ENCODE assay signal across 12 cellular contexts in genomic region chr12:111425655-111426054, GRCh38. TPM values are rescaled to one million over a fixed set of nuclear protein-coding genes. Genes with fewer than 3 reads are reported as not detected.
DNase-seq lines count a peak whose midpoint lies in the region; ATAC-seq and TF ChIP-seq lines count a peak whose summit lies in the region.
"Had no signal": no experiment of that assay in that cellular context is flagged by ENCODE, and none has a peak within 500 bp of the region (broad histone marks: within the 10 kb centered on the region; RNA-seq: fewer than 3 reads in every experiment).

No MANE protein-coding gene starts in this region.

- no peak for TF ChIP-seq CTCF in GM10248 (IDR thresholded peaks at IDR 0.05; ENCODE audit: control extremely low read depth, extremely low read depth, low read depth, missing control alignments)

- no peaks in the 10 kb centered on the region for H3K9me3 ChIP-seq in subcutaneous abdominal adipose tissue (ENCODE audit: control insufficient read depth in 5 of 5, low read length in 5 of 5)

- DNase-seq in activated CD8-positive, alpha-beta memory T cell treated with anti-CD3 and anti-CD28 coated beads, Interleukin-2, amount 10 ng/mL, durations not matched to agents 7 days and 5 days: no peak
- no peak for DNase-seq in activated CD8-positive, alpha-beta memory T cell treated with anti-CD3 and anti-CD28 coated beads, Interleukin-2, amount 50 U/mL, for 48 hours
- no peak for DNase-seq in activated CD8-positive, alpha-beta T cell treated with anti-CD3 and anti-CD28 coated beads, Interleukin-2, amount 10 ng/mL, durations not matched to agents 7 days and 5 days
- DNase-seq in immature natural killer cell (no peak), GM10248 (ENCODE audit: extremely low spot score) (no peak), globus pallidus (ENCODE audit: low spot score) (no peak), NCI-H446 (lab: John Stamatoyannopoulos, UW) (no peak)
- DNase-seq: erythroblast, NCI-H526, retina, T-helper 9 cell had no signal

- no peak for ATAC-seq in activated CD8-positive, alpha-beta memory T cell treated with anti-CD3 and anti-CD28 coated beads, Interleukin-2, amount 10 ng/mL, durations not matched to agents 7 days and 5 days
- no peak for ATAC-seq in activated CD8-positive, alpha-beta T cell treated with anti-CD3 and anti-CD28 coated beads, Interleukin-2, amount 10 ng/mL, durations not matched to agents 7 days and 5 days

- H3K27ac Mint-ChIP-seq in activated CD8-positive, alpha-beta memory T cell treated with anti-CD3 and anti-CD28 coated beads, Interleukin-2, amount 10 ng/mL, durations not matched to agents 7 days and 5 days: peak overlapping the region; percentile 77
- H3K27ac Mint-ChIP-seq in activated CD8-positive, alpha-beta T cell treated with anti-CD3 and anti-CD28 coated beads, Interleukin-2, amount 10 ng/mL, durations not matched to agents 7 days and 5 days: peak overlapping the region; percentile 92
- peak overlapping the region; percentile 94 to 100 (median 98) for H3K27ac Mint-ChIP-seq in immature natural killer cell

- H3K4me3 ChIP-seq in subcutaneous abdominal adipose tissue (ENCODE audit: low read depth in 1 of 5, low read length in 5 of 5): no peak overlapping the region

- peaks cover 7 to 64% (median 59%) of the 10 kb centered on the region in 5 donors for H3K4me1 ChIP-seq in subcutaneous abdominal adipose tissue (ENCODE audit: control insufficient read depth in 5 of 5, insufficient read depth in 5 of 5, low read length in 5 of 5)

- CTCF ChIA-PET in activated CD8-positive, alpha-beta memory T cell treated with anti-CD3 and anti-CD28 coated beads, Interleukin-2, amount 10 ng/mL, durations not matched to agents 7 days and 5 days (lab: Charles Lee): interaction anchor here (0.6 to 4.3 kb wide), 10 partner anchors 10 to 212 kb away, joined by 3 to 31 read pairs (median 6); partner anchors contain the start of gene SH2B3
- CTCF ChIA-PET in activated CD8-positive, alpha-beta T cell treated with anti-CD3 and anti-CD28 coated beads, Interleukin-2, amount 10 ng/mL, durations not matched to agents 7 days and 5 days (lab: Charles Lee): interaction anchor here (0.6 to 13.8 kb wide), 7 partner anchors 9 to 35 kb away, joined by 4 to 170 read pairs (median 6); no protein-coding TSS in a partner anchor
- CTCF ChIA-PET in GM10248 (lab: Yijun Ruan, JAX): interaction anchor here (1.2 to 44.4 kb wide), 8 partner anchors 9 to 30 kb away, joined by 3 to 1216 read pairs (median 5); partner anchors contain the start of gene SH2B3

- H3K36me3 Mint-ChIP-seq in activated CD8-positive, alpha-beta memory T cell treated with anti-CD3 and anti-CD28 coated beads, Interleukin-2, amount 10 ng/mL, durations not matched to agents 7 days and 5 days: peaks cover 6% of the 10 kb centered on the region
- peaks cover 49% of the 10 kb centered on the region for H3K36me3 Mint-ChIP-seq in activated CD8-positive, alpha-beta T cell treated with anti-CD3 and anti-CD28 coated beads, Interleukin-2, amount 10 ng/mL, durations not matched to agents 7 days and 5 days (ENCODE audit: low read depth)
- H3K36me3 Mint-ChIP-seq in immature natural killer cell: peaks cover 0 to 3% (median 0%) of the 10 kb centered on the region in 3 donors

- H3K27me3 ChIP-seq in subcutaneous abdominal adipose tissue (ENCODE audit: control insufficient read depth in 5 of 5, insufficient read depth in 4 of 5, low read length in 5 of 5): no peaks in the 10 kb centered on the region

- no peak overlapping the region for H3K4me3 Mint-ChIP-seq in activated CD8-positive, alpha-beta memory T cell treated with anti-CD3 and anti-CD28 coated beads, Interleukin-2, amount 10 ng/mL, durations not matched to agents 7 days and 5 days
- peak overlapping the region; percentile 12 for H3K4me3 Mint-ChIP-seq in activated CD8-positive, alpha-beta T cell treated with anti-CD3 and anti-CD28 coated beads, Interleukin-2, amount 10 ng/mL, durations not matched to agents 7 days and 5 days
- peak overlapping the region; percentile 60 to 78 (median 76) for H3K4me3 Mint-ChIP-seq in immature natural killer cell

- H3K9ac ChIP-seq in subcutaneous abdominal adipose tissue (ENCODE audit: low read length in 5 of 5): peak overlapping the region in 3 of 5 donors; percentile 21 to 33 (median 23)

- H3K27ac ChIP-seq in subcutaneous abdominal adipose tissue (ENCODE audit: low read depth, low read length): peak overlapping the region; percentile 61

- no peaks in the 10 kb centered on the region for H3K27me3 Mint-ChIP-seq in activated CD8-positive, alpha-beta memory T cell treated with anti-CD3 and anti-CD28 coated beads, Interleukin-2, amount 10 ng/mL, durations not matched to agents 7 days and 5 days
- no peaks in the 10 kb centered on the region for H3K27me3 Mint-ChIP-seq in activated CD8-positive, alpha-beta T cell treated with anti-CD3 and anti-CD28 coated beads, Interleukin-2, amount 10 ng/mL, durations not matched to agents 7 days and 5 days (ENCODE audit: low read depth)
- peaks cover 11 to 19% (median 19%) of the 10 kb centered on the region in 3 donors for H3K27me3 Mint-ChIP-seq in immature natural killer cell (ENCODE audit: low read depth in 3 of 3)

- H3K9me3 Mint-ChIP-seq in activated CD8-positive, alpha-beta memory T cell treated with anti-CD3 and anti-CD28 coated beads, Interleukin-2, amount 10 ng/mL, durations not matched to agents 7 days and 5 days (ENCODE audit: low read depth): no peaks in the 10 kb centered on the region
- H3K9me3 Mint-ChIP-seq in activated CD8-positive, alpha-beta T cell treated with anti-CD3 and anti-CD28 coated beads, Interleukin-2, amount 10 ng/mL, durations not matched to agents 7 days and 5 days (ENCODE audit: insufficient read depth): no peaks in the 10 kb centered on the region
- H3K9me3 Mint-ChIP-seq in immature natural killer cell: no peaks in the 10 kb centered on the region

- peaks cover 0 to 22% (median 6%) of the 10 kb centered on the region in 5 donors for H3K36me3 ChIP-seq in subcutaneous abdominal adipose tissue (ENCODE audit: control insufficient read depth in 5 of 5, insufficient read depth in 5 of 5, low read length in 5 of 5)

- POLR2A ChIA-PET in activated CD8-positive, alpha-beta T cell treated with anti-CD3 and anti-CD28 coated beads, Interleukin-2, amount 10 ng/mL, durations not matched to agents 7 days and 5 days (lab: Charles Lee): interaction anchor here (2.7 kb wide), 1 partner anchor 19 kb away, joined by 11 read pairs; no protein-coding TSS in a partner anchor
- POLR2A ChIA-PET in GM10248 (lab: Yijun Ruan, JAX): no interaction called here

- H3K4me1 Mint-ChIP-seq in activated CD8-positive, alpha-beta memory T cell treated with anti-CD3 and anti-CD28 coated beads, Interleukin-2, amount 10 ng/mL, durations not matched to agents 7 days and 5 days: peaks cover 69% of the 10 kb centered on the region
- H3K4me1 Mint-ChIP-seq in activated CD8-positive, alpha-beta T cell treated with anti-CD3 and anti-CD28 coated beads, Interleukin-2, amount 10 ng/mL, durations not matched to agents 7 days and 5 days (ENCODE audit: low read depth): peaks cover 75% of the 10 kb centered on the region
- peaks cover 65 to 72% of the 10 kb centered on the region in 2 donors for H3K4me1 Mint-ChIP-seq in immature natural killer cell

RNA-seq across cellular contexts. Expression of gene SH2B3, which starts 19.9 kb away (rescaled TPM):
- total RNA-seq in activated CD8-positive, alpha-beta memory T cell treated with anti-CD3 and anti-CD28 coated beads, Interleukin-2, amount 10 ng/mL, durations not matched to agents 7 days and 5 days: 10 to 100 TPM; 24.9 to 51.3 TPM
- 10 to 100 TPM; 49.9 to 50.9 TPM for total RNA-seq in activated CD8-positive, alpha-beta T cell treated with anti-CD3 and anti-CD28 coated beads, Interleukin-2, amount 10 ng/mL, durations not matched to agents 7 days and 5 days
- polyA plus RNA-seq in immature natural killer cell: 10 to 100 TPM in 1 of 3 donors, 1 to 10 TPM in 1, under 1 TPM in 1; 0.08 to 13.5 (median 5.3) TPM

RNA-seq across cellular contexts. Expression of gene PHETA1, which starts 56.8 kb away (rescaled TPM):
- total RNA-seq in activated CD8-positive, alpha-beta memory T cell treated with anti-CD3 and anti-CD28 coated beads, Interleukin-2, amount 10 ng/mL, durations not matched to agents 7 days and 5 days: 1 to 10 TPM; 2.8 to 3.4 TPM
- 1 to 10 TPM; 1.1 to 1.7 TPM for total RNA-seq in activated CD8-positive, alpha-beta T cell treated with anti-CD3 and anti-CD28 coated beads, Interleukin-2, amount 10 ng/mL, durations not matched to agents 7 days and 5 days
- 1 to 10 TPM; 2.0 to 5.5 (median 2.1) TPM for polyA plus RNA-seq in immature natural killer cell
